In genomic region chr12:31315089-31315725, GRCh38 we compare ENCODE assay signal across 18 cellular contexts. TPM values are rescaled to one million over a fixed set of nuclear protein-coding genes. Genes with fewer than 3 reads are reported as not detected.
A peak's percentile ranks its signal among the peaks of the same experiment; 100 is the strongest.
DNase-seq lines count a peak whose midpoint lies in the region; ATAC-seq and TF ChIP-seq lines count a peak whose summit lies in the region.
"Had no signal": no experiment of that assay in that cellular context is flagged by ENCODE, and none has a peak within 500 bp of the region (broad histone marks: within the 10 kb centered on the region; RNA-seq: fewer than 3 reads in every experiment).

No MANE protein-coding gene starts in this region.

- DNase-seq in cardiac muscle cell (ENCODE audit: low read depth in 1 of 2, low spot score in 1 of 2) (peak in 1 of 2 donors; percentile 14), right atrium auricular region (ENCODE audit: low spot score) (no peak), choroid plexus epithelial cell (ENCODE audit: low read depth) (peak; percentile 16), DMS153 treated with DMSO at 0.1 percent for 48 hours (lab: John Stamatoyannopoulos, UW; ENCODE audit: unreplicated experiment) (no peak), putamen (ENCODE audit: low spot score) (no peak)
- DNase-seq: activated CD4-positive, CD25-positive, alpha-beta regulatory T cell; activated T-cell treated with anti-CD3 and anti-CD28 coated beads for 4 hours; adrenal gland; cerebellar nuclear complex; NCI-H2107; stimulated activated CD4-positive, alpha-beta T cell treated with anti-CD3 and anti-CD28 coated beads, Interleukin-4, amount 100 ng/mL, for 1 hour had no signal

- H3K4me3 ChIP-seq in cardiac muscle cell (no peak overlapping the region), right atrium auricular region (no peak overlapping the region), choroid plexus epithelial cell (ENCODE audit: low read depth, low read length) (no peak overlapping the region)
- H3K4me3 ChIP-seq: adrenal gland, HAP-1, lung, tibial nerve had no signal

- H3K36me3 ChIP-seq in cardiac muscle cell: no peaks in the 10 kb centered on the region
- H3K36me3 ChIP-seq in right atrium auricular region: no peaks in the 10 kb centered on the region
- H3K36me3 ChIP-seq: adrenal gland, tibial nerve had no signal

- peak; percentile 42 for ATAC-seq in HG03108 (IDR thresholded peaks at IDR 0.05; ENCODE audit: unreplicated experiment)
- no peak for ATAC-seq in GM21423 (IDR thresholded peaks at IDR 0.05; ENCODE audit: unreplicated experiment)
- ATAC-seq in HG03039 (IDR thresholded peaks at IDR 0.05; ENCODE audit: unreplicated experiment): no peak
- ATAC-seq: sciatic nerve had no signal

- H3K27me3 ChIP-seq in cardiac muscle cell: no peaks in the 10 kb centered on the region
- H3K27me3 ChIP-seq in right atrium auricular region: no peaks in the 10 kb centered on the region
- H3K27me3 ChIP-seq: adrenal gland, tibial nerve had no signal

- no peak for TF ChIP-seq CTCF in cardiac muscle cell (IDR thresholded peaks at IDR 0.05; ENCODE audit: low read depth, low read length)
- no peak for TF ChIP-seq CTCF in right atrium auricular region (IDR thresholded peaks at IDR 0.05)
- TF ChIP-seq CTCF in choroid plexus epithelial cell (conservative IDR thresholded peaks at IDR 0.05; ENCODE audit: low read depth, low read length): no peak

- H3K27ac ChIP-seq in cardiac muscle cell (peak overlapping the region; percentile 82), right atrium auricular region (no peak overlapping the region)
- H3K27ac ChIP-seq: adrenal gland, tibial nerve had no signal

- H3K9me3 ChIP-seq in cardiac muscle cell (ENCODE audit: low read depth) (no peaks in the 10 kb centered on the region), right atrium auricular region (no peaks in the 10 kb centered on the region)
- H3K9me3 ChIP-seq: adrenal gland, HAP-1, tibial nerve had no signal

- peaks cover 50% of the 10 kb centered on the region for H3K4me1 ChIP-seq in cardiac muscle cell (ENCODE audit: low read depth)
- peaks cover 0 to 7% of the 10 kb centered on the region in 2 donors for H3K4me1 ChIP-seq in right atrium auricular region

RNA-seq across cellular contexts. Expression of gene SINHCAF, which starts 10.7 kb away (rescaled TPM):
- 137 and 176 TPM in 2 replicates for total RNA-seq in cardiac muscle cell
- polyA plus RNA-seq in cardiac muscle cell: 102 and 172 TPM in 2 replicates
- total RNA-seq in right atrium auricular region: 10 to 100 TPM; 22.4 to 34.7 TPM
